9 cellular contexts compared by ENCODE assay signal in genomic region chr6:142155895-142156757, GRCh38. TPM values are rescaled to one million over a fixed set of nuclear protein-coding genes. Genes with fewer than 3 reads are reported as not detected.
DNase-seq lines count a peak whose midpoint lies in the region; ATAC-seq and TF ChIP-seq lines count a peak whose summit lies in the region.
"Had no signal": no experiment of that assay in that cellular context is flagged by ENCODE, and none has a peak within 500 bp of the region (broad histone marks: within the 10 kb centered on the region; RNA-seq: fewer than 3 reads in every experiment).

No MANE protein-coding gene starts in this region.

- no peak overlapping the region for H3K18ac ChIP-seq in neuronal stem cell (ENCODE audit: low read length)

- no peak overlapping the region for H4K8ac ChIP-seq in neuronal stem cell (ENCODE audit: low read depth, low read length)

- peak; percentile 28 for TF ChIP-seq CTCF in SU-DHL-6 (IDR thresholded peaks at IDR 0.05; ENCODE audit: insufficient read depth, low read length, poor library complexity, severe bottlenecking)

- H4K20me1 ChIP-seq in SU-DHL-6 (ENCODE audit: low read depth, low read length): peaks cover 54% of the 10 kb centered on the region

- ATAC-seq in HG03342 (IDR thresholded peaks at IDR 0.05; ENCODE audit: unreplicated experiment): peak; percentile 71

- H3K27me3 Mint-ChIP-seq in activated CD4-positive, alpha-beta T cell treated with anti-CD3 and anti-CD28 coated beads, Interleukin-2, amount 10 ng/mL, durations not matched to agents 24 days and 14 days: no peaks in the 10 kb centered on the region

- H3K27ac ChIP-seq in SU-DHL-6 (ENCODE audit: low read depth, low read length): peak overlapping the region; percentile 38
- H3K27ac ChIP-seq in neuronal stem cell (replicated peaks; ENCODE audit: low read length): no peak overlapping the region

- no peak overlapping the region for H3K4ac ChIP-seq in neuronal stem cell (ENCODE audit: low read length)

- no peaks in the 10 kb centered on the region for H3K9me2 ChIP-seq in SU-DHL-6 (replicated peaks; ENCODE audit: insufficient read depth, low read length)

- DNase-seq in activated CD4-positive, alpha-beta T cell treated with anti-CD3 and anti-CD28 coated beads, Interleukin-2, amount 10 ng/mL, durations not matched to agents 24 days and 14 days: no peak
- DNase-seq in activated CD4-positive, alpha-beta T cell treated with anti-CD3 and anti-CD28 coated beads for 1 hour: no peak
- DNase-seq in globus pallidus (ENCODE audit: low spot score): peak; percentile 18
- peak; percentile 1 for DNase-seq in retina
- DNase-seq in neuronal stem cell (ENCODE audit: low spot score): no peak
- DNase-seq in NCI-H510A (lab: John Stamatoyannopoulos, UW): no peak

- no CpG with 5 or more reads among the region's 5 CpGs for WGBS in neuronal stem cell (ENCODE audit: extremely low coverage in 2 of 2, insufficient read length in 2 of 2, insufficient replicate concordance in 1 of 2), 2 donors

- no peak overlapping the region for H2BK5ac ChIP-seq in neuronal stem cell (ENCODE audit: low read length)

- no peaks in the 10 kb centered on the region for H3K4me1 ChIP-seq in neuronal stem cell (ENCODE audit: control insufficient read depth in 2 of 2, insufficient read depth in 1 of 2, low read depth in 1 of 2, low read length in 2 of 2)

- H3K4me2 ChIP-seq in SU-DHL-6 (ENCODE audit: low read depth, low read length, poor library complexity, severe bottlenecking) (peak overlapping the region; percentile 44), neuronal stem cell (ENCODE audit: insufficient read depth, low read length, poor library complexity, severe bottlenecking) (no peak overlapping the region)

- H3K9me3 ChIP-seq in SU-DHL-6 (ENCODE audit: insufficient read depth, low read length) (no peaks in the 10 kb centered on the region), neuronal stem cell (replicated peaks in 1 of 2; ENCODE audit: control insufficient read depth in 2 of 2, insufficient read depth in 1 of 2, low read depth in 1 of 2, low read length in 2 of 2) (no peaks in the 10 kb centered on the region)

- H3K14ac ChIP-seq in neuronal stem cell (ENCODE audit: low read length): no peak overlapping the region

- no peak overlapping the region for H3K4me3 ChIP-seq in SU-DHL-6 (ENCODE audit: insufficient read depth, low read length, poor library complexity, severe bottlenecking)
- no peak overlapping the region for H3K4me3 ChIP-seq in neuronal stem cell (ENCODE audit: low read length in 2 of 2)

- H4K91ac ChIP-seq in neuronal stem cell (ENCODE audit: low read depth, low read length, poor library complexity): no peak overlapping the region

- H3K36me3 ChIP-seq in SU-DHL-6 (ENCODE audit: low read length) (no peaks in the 10 kb centered on the region), neuronal stem cell (replicated peaks in 1 of 2; ENCODE audit: control insufficient read depth in 2 of 2, insufficient read depth in 2 of 2, low read length in 2 of 2) (no peaks in the 10 kb centered on the region)

- H3K79me1 ChIP-seq in neuronal stem cell (ENCODE audit: low read depth, low read length): no peaks in the 10 kb centered on the region

- H3K9ac ChIP-seq in SU-DHL-6 (ENCODE audit: low read length) (no peak overlapping the region), neuronal stem cell (ENCODE audit: low read depth, low read length, poor library complexity) (no peak overlapping the region)

- no peak overlapping the region for H2BK120ac ChIP-seq in neuronal stem cell (ENCODE audit: low read depth, low read length)

- H3K36me3 Mint-ChIP-seq in activated CD4-positive, alpha-beta T cell treated with anti-CD3 and anti-CD28 coated beads, Interleukin-2, amount 10 ng/mL, durations not matched to agents 24 days and 14 days (ENCODE audit: low read depth): peaks cover under 1% of the 10 kb centered on the region

- no peaks in the 10 kb centered on the region for H3K9me3 Mint-ChIP-seq in activated CD4-positive, alpha-beta T cell treated with anti-CD3 and anti-CD28 coated beads, Interleukin-2, amount 10 ng/mL, durations not matched to agents 24 days and 14 days

- intact Hi-C loops in activated CD4-positive, alpha-beta T cell treated with anti-CD3 and anti-CD28 coated beads, Interleukin-2, amount 10 ng/mL, durations not matched to agents 24 days and 14 days (cut with micrococcal nuclease): loop anchor here (1.0 to 2.0 kb wide), 2 partner anchors 9 to 51 kb away; partner anchors contain the start of genes NMBR and VTA1

- no peak overlapping the region for H3K27ac Mint-ChIP-seq in activated CD4-positive, alpha-beta T cell treated with anti-CD3 and anti-CD28 coated beads, Interleukin-2, amount 10 ng/mL, durations not matched to agents 24 days and 14 days

- H2AFZ ChIP-seq in SU-DHL-6 (ENCODE audit: low read depth, low read length, severe bottlenecking) (no peak overlapping the region), neuronal stem cell (ENCODE audit: low read length) (no peak overlapping the region)

- H3K27me3 ChIP-seq in SU-DHL-6 (ENCODE audit: low read length): no peaks in the 10 kb centered on the region
- no peaks in the 10 kb centered on the region for H3K27me3 ChIP-seq in neuronal stem cell (ENCODE audit: control insufficient read depth in 3 of 3, insufficient read depth in 3 of 3, low read depth in 1 of 3, low read length in 3 of 3)

- peak overlapping the region; percentile 4 for H3K4me3 Mint-ChIP-seq in activated CD4-positive, alpha-beta T cell treated with anti-CD3 and anti-CD28 coated beads, Interleukin-2, amount 10 ng/mL, durations not matched to agents 24 days and 14 days

- no peak overlapping the region for H2AK5ac ChIP-seq in neuronal stem cell (ENCODE audit: low read depth, low read length)

- peaks cover 10% of the 10 kb centered on the region for H3K4me1 Mint-ChIP-seq in activated CD4-positive, alpha-beta T cell treated with anti-CD3 and anti-CD28 coated beads, Interleukin-2, amount 10 ng/mL, durations not matched to agents 24 days and 14 days

- no peak overlapping the region for H2BK15ac ChIP-seq in neuronal stem cell (ENCODE audit: low read length)

- H3F3A ChIP-seq in SU-DHL-6 (ENCODE audit: insufficient read depth): peaks cover 3% of the 10 kb centered on the region; the same call in 1 of the 2 replicates

- peaks cover 97% of the 10 kb centered on the region for H3K79me2 ChIP-seq in SU-DHL-6 (ENCODE audit: insufficient read depth, low read length)

- H2BK12ac ChIP-seq in neuronal stem cell (ENCODE audit: low read length): no peak overlapping the region

- H3K23ac ChIP-seq in neuronal stem cell (ENCODE audit: low read depth, low read length, poor library complexity): no peak overlapping the region

RNA-seq across cellular contexts. Expression of gene VTA1, which starts 9.1 kb away (rescaled TPM):
- 52.6 and 54.0 TPM in 2 replicates for total RNA-seq in activated CD4-positive, alpha-beta T cell treated with anti-CD3 and anti-CD28 coated beads, Interleukin-2, amount 10 ng/mL, durations not matched to agents 24 days and 14 days
- 55.9 TPM for polyA plus RNA-seq in neuronal stem cell (2013, experiment 1 of 2)
- polyA plus RNA-seq in neuronal stem cell (2013, experiment 2 of 2): 56.2 TPM

RNA-seq across cellular contexts. Expression of gene NMBR, which starts 9.2 kb away (rescaled TPM):
- total RNA-seq in activated CD4-positive, alpha-beta T cell treated with anti-CD3 and anti-CD28 coated beads, Interleukin-2, amount 10 ng/mL, durations not matched to agents 24 days and 14 days: not detected in 2 replicates
- 0.18 TPM for polyA plus RNA-seq in neuronal stem cell (2013, experiment 1 of 2)
- 0.29 TPM for polyA plus RNA-seq in neuronal stem cell (2013, experiment 2 of 2)
- total RNA-seq: subcutaneous adipose tissue had no signal

RNA-seq across cellular contexts. Expression of gene GJE1, which starts 23.4 kb away (rescaled TPM):
- total RNA-seq in activated CD4-positive, alpha-beta T cell treated with anti-CD3 and anti-CD28 coated beads, Interleukin-2, amount 10 ng/mL, durations not matched to agents 24 days and 14 days: not detected in 2 replicates
- polyA plus RNA-seq in neuronal stem cell (2013, experiment 1 of 2): not detected
- polyA plus RNA-seq in neuronal stem cell (2013, experiment 2 of 2): not detected
- total RNA-seq: subcutaneous adipose tissue had no signal

Comparison
In these comparisons a context has a peak if more than half of its experiments do, and no peak if none do; other contexts are left out.
1. DNase-seq: peak in globus pallidus (single experiment) and retina (single experiment); none in activated CD4-positive, alpha-beta T cell treated with anti-CD3 and anti-CD28 coated beads, Interleukin-2, amount 10 ng/mL, durations not matched to agents 24 days and 14 days (single experiment), activated CD4-positive, alpha-beta T cell treated with anti-CD3 and anti-CD28 coated beads for 1 hour (single experiment), neuronal stem cell (single experiment) and NCI-H510A (single experiment).